Comparison of ENCODE assay signal across 27 cellular contexts in genomic region chr9:81227507-81228245, GRCh38.
"Had no signal": no experiment of that assay in that cellular context is flagged by ENCODE, and none has a peak within 500 bp of the region (broad histone marks: within the 10 kb centered on the region; RNA-seq: fewer than 3 reads in every experiment).

No MANE protein-coding gene starts in this region.

- H3K9me3 Mint-ChIP-seq: activated CD4-positive, alpha-beta T cell treated with anti-CD3 and anti-CD28 coated beads, Interleukin-2, amount 10 ng/mL, durations not matched to agents 24 days and 14 days; activated naive CD4-positive, alpha-beta T cell treated with anti-CD3 and anti-CD28 coated beads for 36 hours; activated naive CD8-positive, alpha-beta T cell treated with anti-CD3 and anti-CD28 coated beads, Interleukin-2, amount 10 ng/mL, durations not matched to agents 7 days and 5 days; activated T-helper 1 cell treated with anti-CD3 and anti-CD28 coated beads, Interleukin-12 subunit alpha, Interleukin-12 subunit beta, Interleukin-2, Interleukin-4 antibody, amounts not matched to agents 30 ng/mL and 10 ng/mL and 1 ng/mL, durations not matched to agents 14 hours and 24 hours and 36 hours; naive B cell; T-helper 1 cell treated with Interleukin-12 subunit alpha and Interleukin-12 subunit beta and Interleukin-4 antibody, amounts not matched to agents 30 μg/mL and 1 μg/mL, for 36 hours had no signal

- DNase-seq: activated CD4-positive, alpha-beta memory T cell treated with anti-CD3 and anti-CD28 coated beads for 36 hours; activated CD4-positive, alpha-beta T cell treated with anti-CD3 and anti-CD28 coated beads, Interleukin-2, amount 10 ng/mL, durations not matched to agents 24 days and 14 days; activated CD4-positive, CD25-positive, alpha-beta regulatory T cell treated with anti-CD3 and anti-CD28 coated beads, Interleukin-2, amount 50 U/mL, for 72 hours; activated CD8-positive, alpha-beta memory T cell treated with anti-CD3 and anti-CD28 coated beads, Interleukin-2, amount 50 U/mL, for 4 hours; activated effector memory CD4-positive, alpha-beta T cell treated with anti-CD3 and anti-CD28 coated beads, Interleukin-2, amount 50 U/mL, for 16 hours; activated naive CD4-positive, alpha-beta T cell treated with anti-CD3 and anti-CD28 coated beads for 36 hours; activated naive CD8-positive, alpha-beta T cell treated with anti-CD3 and anti-CD28 coated beads, Interleukin-2, amount 10 ng/mL, durations not matched to agents 7 days and 5 days; activated T-cell treated with anti-CD3 and anti-CD28 coated beads, Interleukin-2, amount 50 U/mL, for 1 hour; cerebellar nuclear complex; colonic mucosa; effector memory CD4-positive, alpha-beta T cell; erythroblast; gastrocnemius medialis; glutamatergic neuron; islet precursor cell; mammary epithelial cell; naive B cell; nephron progenitor cell; nucleus accumbens; pancreas; spleen; stimulated activated naive CD4-positive, alpha-beta T cell treated with Interleukin-2 at 50 U/mL for 16 hours; T-helper 9 cell had no signal

- H3K4me3 Mint-ChIP-seq: activated CD4-positive, alpha-beta memory T cell treated with anti-CD3 and anti-CD28 coated beads for 36 hours; activated CD4-positive, alpha-beta T cell treated with anti-CD3 and anti-CD28 coated beads, Interleukin-2, amount 10 ng/mL, durations not matched to agents 24 days and 14 days; activated naive CD4-positive, alpha-beta T cell treated with anti-CD3 and anti-CD28 coated beads for 36 hours; activated naive CD8-positive, alpha-beta T cell treated with anti-CD3 and anti-CD28 coated beads, Interleukin-2, amount 10 ng/mL, durations not matched to agents 7 days and 5 days; activated T-helper 1 cell treated with anti-CD3 and anti-CD28 coated beads, Interleukin-12 subunit alpha, Interleukin-12 subunit beta, Interleukin-2, Interleukin-4 antibody, amounts not matched to agents 30 ng/mL and 10 ng/mL and 1 ng/mL, durations not matched to agents 14 hours and 24 hours and 36 hours; brain; mesothelial cell of epicardium; naive B cell; nephron progenitor cell; T-helper 1 cell treated with Interleukin-12 subunit alpha and Interleukin-12 subunit beta and Interleukin-4 antibody, amounts not matched to agents 30 μg/mL and 1 μg/mL, for 36 hours had no signal

- ATAC-seq: gastrocnemius medialis, pancreas had no signal

- H3K27me3 Mint-ChIP-seq: activated CD4-positive, alpha-beta memory T cell treated with anti-CD3 and anti-CD28 coated beads for 36 hours; activated CD4-positive, alpha-beta T cell treated with anti-CD3 and anti-CD28 coated beads, Interleukin-2, amount 10 ng/mL, durations not matched to agents 24 days and 14 days; activated naive CD8-positive, alpha-beta T cell treated with anti-CD3 and anti-CD28 coated beads, Interleukin-2, amount 10 ng/mL, durations not matched to agents 7 days and 5 days; naive B cell had no signal

- H3K36me3 Mint-ChIP-seq: activated CD4-positive, alpha-beta memory T cell treated with anti-CD3 and anti-CD28 coated beads for 36 hours; activated naive CD8-positive, alpha-beta T cell treated with anti-CD3 and anti-CD28 coated beads, Interleukin-2, amount 10 ng/mL, durations not matched to agents 7 days and 5 days; brain; mesothelial cell of epicardium; naive B cell had no signal

- H3K27ac Mint-ChIP-seq: activated CD4-positive, alpha-beta memory T cell treated with anti-CD3 and anti-CD28 coated beads for 36 hours; activated CD4-positive, alpha-beta T cell treated with anti-CD3 and anti-CD28 coated beads, Interleukin-2, amount 10 ng/mL, durations not matched to agents 24 days and 14 days; activated naive CD4-positive, alpha-beta T cell treated with anti-CD3 and anti-CD28 coated beads for 36 hours; activated naive CD8-positive, alpha-beta T cell treated with anti-CD3 and anti-CD28 coated beads, Interleukin-2, amount 10 ng/mL, durations not matched to agents 7 days and 5 days; activated T-helper 1 cell treated with anti-CD3 and anti-CD28 coated beads, Interleukin-12 subunit alpha, Interleukin-12 subunit beta, Interleukin-2, Interleukin-4 antibody, amounts not matched to agents 30 ng/mL and 10 ng/mL and 1 ng/mL, durations not matched to agents 14 hours and 24 hours and 36 hours; mesothelial cell of epicardium; naive B cell; nephron progenitor cell; T-helper 1 cell treated with Interleukin-12 subunit alpha and Interleukin-12 subunit beta and Interleukin-4 antibody, amounts not matched to agents 30 μg/mL and 1 μg/mL, for 36 hours had no signal

- H3K4me1 Mint-ChIP-seq: activated CD4-positive, alpha-beta T cell treated with anti-CD3 and anti-CD28 coated beads, Interleukin-2, amount 10 ng/mL, durations not matched to agents 24 days and 14 days; activated naive CD8-positive, alpha-beta T cell treated with anti-CD3 and anti-CD28 coated beads, Interleukin-2, amount 10 ng/mL, durations not matched to agents 7 days and 5 days had no signal
